ENCODE assay signal across 19 cellular contexts in the genomic region with DNA sequence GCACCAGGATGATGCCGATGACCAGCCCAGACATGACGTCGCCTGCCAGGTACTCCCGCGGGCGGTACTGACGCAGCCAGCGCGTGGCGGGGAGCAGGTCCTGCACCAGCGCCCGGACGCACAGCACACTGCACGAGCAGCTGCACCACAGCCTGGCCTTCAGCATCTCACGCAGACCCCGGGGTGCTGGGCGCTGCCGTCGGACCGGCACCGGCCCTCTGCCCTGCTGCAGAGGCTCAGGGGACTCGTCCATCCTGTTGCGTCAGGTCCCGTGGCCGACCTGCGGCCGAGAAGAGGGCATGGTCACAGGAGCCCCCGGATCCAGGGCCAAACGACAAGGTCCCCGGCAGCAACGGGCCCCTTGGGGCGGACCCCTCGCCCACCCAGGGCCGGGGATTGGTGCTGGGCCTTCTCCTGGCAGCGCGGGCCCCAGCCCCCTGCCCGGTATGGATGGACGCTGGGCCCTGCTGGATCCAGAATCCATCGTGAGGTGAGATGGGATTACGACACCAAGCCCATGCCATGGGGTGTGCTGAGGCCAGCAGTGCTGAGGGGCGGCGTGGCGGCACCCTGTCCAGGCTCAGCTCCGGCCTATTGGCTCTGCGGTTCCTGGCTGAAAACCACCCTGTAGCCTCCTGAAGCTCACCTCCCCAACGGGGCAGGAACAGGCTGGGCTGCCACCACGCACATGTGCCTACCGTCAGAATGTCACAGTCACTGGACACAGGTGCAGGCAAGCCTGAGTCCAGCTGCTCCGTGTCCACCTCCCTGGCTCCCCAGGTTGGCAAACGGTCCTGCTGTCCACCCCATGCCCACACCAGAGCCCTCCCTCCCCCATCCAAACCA. TPM values are rescaled to one million over a fixed set of nuclear protein-coding genes. Genes with fewer than 3 reads are reported as not detected.
DNase-seq lines count a peak whose midpoint lies in the region; ATAC-seq, FAIRE-seq and TF ChIP-seq lines count a peak whose summit lies in the region.
"Had no signal": no experiment of that assay in that cellular context is flagged by ENCODE, and none has a peak within 500 bp of the region (broad histone marks: within the 10 kb centered on the region; RNA-seq: fewer than 3 reads in every experiment).

No MANE protein-coding gene starts in this region.

- no peak overlapping the region for H3K4me3 Mint-ChIP-seq in WTC11
- H3K4me3 Mint-ChIP-seq: neural progenitor cell had no signal

- H3K4me2 ChIP-seq in OCI-LY1 (ENCODE audit: low read length) (peak overlapping the region; percentile 68; the same call in 1 of the 2 replicates), endothelial cell of umbilical vein (ENCODE audit: insufficient read depth, low read length) (no peak overlapping the region), parathyroid adenoma (ENCODE audit: low read length) (peak overlapping the region; percentile 78)
- H3K4me2 ChIP-seq: neural progenitor cell had no signal

- H3K9me3 ChIP-seq in OCI-LY1 (ENCODE audit: low read length) (no peaks in the 10 kb centered on the region), endothelial cell of umbilical vein (replicated peaks; ENCODE audit: control insufficient read depth, insufficient read depth, low read length) (no peaks in the 10 kb centered on the region), parathyroid adenoma (ENCODE audit: control insufficient read depth, low read length) (no peaks in the 10 kb centered on the region)
- H3K9me3 ChIP-seq: right atrium auricular region, testis had no signal

- intact Hi-C loops in endothelial cell of umbilical vein (cut with micrococcal nuclease) = no loop called here

- POLR2A ChIA-PET in endothelial cell of umbilical vein (lab: Charles Lee) = no interaction called here
- POLR2A ChIA-PET in WTC11 (lab: Charles Lee) = no interaction called here

- H3K9me2 ChIP-seq in OCI-LY1 (ENCODE audit: low read depth, low read length) = no peaks in the 10 kb centered on the region

- no peak for DNase-seq in endothelial cell of umbilical vein (ENCODE audit: low read depth, low spot score)
- no peak for DNase-seq in activated naive CD4-positive, alpha-beta T cell treated with anti-CD3 and anti-CD28 coated beads, Interleukin-2, amount 50 U/mL, for 16 hours
- DNase-seq in WTC11 (ENCODE audit: low spot score) = no peak
- DNase-seq: activated CD4-positive, alpha-beta T cell treated with anti-CD3 and anti-CD28 coated beads, Interleukin-2, amount 50 U/mL, for 4 hours; DMS79; foreskin keratinocyte; MM.1S; NCI-H2029; NCI-H524; stimulated activated CD4-positive, alpha-beta T cell treated with anti-CD3 and anti-CD28 coated beads, Interleukin-1b, Interleukin-23, amount 100 ng/mL, for 48 hours; testis had no signal

- H3K4me1 Mint-ChIP-seq in WTC11 = no peaks in the 10 kb centered on the region

- no peak for FAIRE-seq in endothelial cell of umbilical vein (lab: Jason Lieb, UNC)
- FAIRE-seq: endometrium, GM18507 had no signal

- no peaks in the 10 kb centered on the region for H3F3A ChIP-seq in OCI-LY1 (ENCODE audit: insufficient read depth, low read length)

- H3K4me1 ChIP-seq in OCI-LY1 (ENCODE audit: insufficient read depth, low read length, severe bottlenecking) (peaks cover 30% of the 10 kb centered on the region), endothelial cell of umbilical vein (ENCODE audit: control insufficient read depth, extremely low read depth, insufficient read depth, low read length) (peaks cover 3% of the 10 kb centered on the region), parathyroid adenoma (peaks cover 9% of the 10 kb centered on the region)
- H3K4me1 ChIP-seq: foreskin keratinocyte, neural progenitor cell had no signal

- no TSS peak for BruUV-seq in endothelial cell of umbilical vein (replicated peaks; lab: Mats Ljungman, UMichigan)

- dilution Hi-C loops in endothelial cell of umbilical vein (cut with MboI; ENCODE audit: extremely low pct_ligation_motif_present, low sequenced_read_pairs) = no loop called here

- H3K4me3 ChIP-seq in OCI-LY1 (ENCODE audit: low read depth, low read length, poor library complexity, severe bottlenecking) = peak overlapping the region; percentile 52
- H3K4me3 ChIP-seq in endothelial cell of umbilical vein (replicated peaks in 1 of 3; ENCODE audit: insufficient read depth in 1 of 3, low read depth in 1 of 3, low read length in 3 of 3) = no peak overlapping the region
- H3K4me3 ChIP-seq in parathyroid adenoma (ENCODE audit: low read depth, low read length) = no peak overlapping the region
- H3K4me3 ChIP-seq: neural progenitor cell, right atrium auricular region, testis had no signal

- TF ChIP-seq POLR2A in endothelial cell of umbilical vein (IDR thresholded peaks at IDR 0.05; ENCODE audit: low read depth, low read length) = no peak

- no peak overlapping the region for H3K27ac Mint-ChIP-seq in WTC11
- H3K27ac Mint-ChIP-seq: neural progenitor cell had no signal

- no peaks in the 10 kb centered on the region for H3K36me3 Mint-ChIP-seq in WTC11
- H3K36me3 Mint-ChIP-seq: neural progenitor cell had no signal

- H3K27ac ChIP-seq in OCI-LY1 (ENCODE audit: low read depth, low read length, poor library complexity, severe bottlenecking) (no peak overlapping the region), endothelial cell of umbilical vein (ENCODE audit: insufficient read depth, low read depth, low read length) (peak overlapping the region; percentile 55), parathyroid adenoma (no peak overlapping the region)
- H3K27ac ChIP-seq: foreskin keratinocyte, neural progenitor cell, right atrium auricular region, testis had no signal

- no peaks in the 10 kb centered on the region for H3K9me3 Mint-ChIP-seq in WTC11
- H3K9me3 Mint-ChIP-seq: neural progenitor cell had no signal

- H3K36me3 ChIP-seq in OCI-LY1 (ENCODE audit: insufficient read depth, low read length) (no peaks in the 10 kb centered on the region), endothelial cell of umbilical vein (ENCODE audit: control insufficient read depth in 2 of 2, extremely low read depth in 1 of 2, insufficient read depth in 2 of 2, low read length in 2 of 2) (peaks cover 0 to 2% of the 10 kb centered on the region in 2 experiments), parathyroid adenoma (ENCODE audit: control insufficient read depth, insufficient read depth, low read length) (no peaks in the 10 kb centered on the region)
- H3K36me3 ChIP-seq: neural progenitor cell, right atrium auricular region had no signal

- H2AFZ ChIP-seq in OCI-LY1 (ENCODE audit: low read length) = no peak overlapping the region
- H2AFZ ChIP-seq in endothelial cell of umbilical vein (ENCODE audit: low read depth, low read length) = no peak overlapping the region
- H2AFZ ChIP-seq in parathyroid adenoma = no peak overlapping the region
- H2AFZ ChIP-seq: neural progenitor cell had no signal

- no peaks in the 10 kb centered on the region for H3K9me1 ChIP-seq in endothelial cell of umbilical vein (replicated peaks; ENCODE audit: control insufficient read depth, extremely low read depth, insufficient read depth, low read length)

- H3K27me3 Mint-ChIP-seq in WTC11 (ENCODE audit: low read depth) = peaks cover 16% of the 10 kb centered on the region

- no peak overlapping the region; the same call in 1 of the 2 replicates for H3K9ac ChIP-seq in OCI-LY1 (ENCODE audit: low read length)
- peak overlapping the region; percentile 13 for H3K9ac ChIP-seq in endothelial cell of umbilical vein (replicated peaks; ENCODE audit: extremely low read depth, insufficient read depth, low read length)
- H3K9ac ChIP-seq in parathyroid adenoma = no peak overlapping the region
- H3K9ac ChIP-seq: neural progenitor cell had no signal

- no peaks in the 10 kb centered on the region for H3K27me3 ChIP-seq in OCI-LY1 (ENCODE audit: insufficient read depth, low read length)
- H3K27me3 ChIP-seq in endothelial cell of umbilical vein (ENCODE audit: control insufficient read depth in 2 of 2, insufficient read depth in 2 of 2, low read length in 2 of 2) = peaks cover 3% of the 10 kb centered on the region in 2 experiments
- H3K27me3 ChIP-seq in parathyroid adenoma (ENCODE audit: control insufficient read depth, insufficient read depth, low read length) = no peaks in the 10 kb centered on the region
- H3K27me3 ChIP-seq: right atrium auricular region, testis had no signal

- H3K79me2 ChIP-seq in OCI-LY1 (ENCODE audit: insufficient read depth, low read length) = no peaks in the 10 kb centered on the region
- H3K79me2 ChIP-seq in endothelial cell of umbilical vein (ENCODE audit: control insufficient read depth, insufficient read depth, low read length) = no peaks in the 10 kb centered on the region
- H3K79me2 ChIP-seq in parathyroid adenoma = no peaks in the 10 kb centered on the region

- CTCF ChIA-PET in endothelial cell of umbilical vein (lab: Charles Lee) = interaction anchor here (1.1 to 1.6 kb wide), 2 partner anchors 12 to 101 kb away, joined by 3 read pairs; no protein-coding TSS in a partner anchor
- CTCF ChIA-PET in WTC11 (lab: Charles Lee) = no interaction called here

- TF ChIP-seq CTCF in OCI-LY1 (IDR thresholded peaks at IDR 0.05; ENCODE audit: low read length) (no peak), endothelial cell of umbilical vein (IDR thresholded peaks at IDR 0.05; ENCODE audit: extremely low read depth in 1 of 2, insufficient read depth in 1 of 2, low read depth in 1 of 2, low read length in 2 of 2) (no peak), parathyroid adenoma (IDR thresholded peaks at IDR 0.05) (no peak), WTC11 (IDR thresholded peaks at IDR 0.05) (no peak)

- H4K20me1 ChIP-seq in OCI-LY1 (ENCODE audit: insufficient read depth, low read length) (no peaks in the 10 kb centered on the region), endothelial cell of umbilical vein (replicated peaks; ENCODE audit: control insufficient read depth, extremely low read depth, insufficient read depth, low read length) (no peaks in the 10 kb centered on the region)

- no peak for ATAC-seq in HG03571 (IDR thresholded peaks at IDR 0.05; ENCODE audit: unreplicated experiment)
- ATAC-seq in WTC11 = no peak
- ATAC-seq: foreskin keratinocyte had no signal

RNA-seq across cellular contexts. Expression of gene SLC26A1, which starts 1.5 kb away (rescaled TPM):
- 0.32 TPM in 1 of 2 replicates, not detected in the other for total RNA-seq in endothelial cell of umbilical vein
- 0.06 and 0.10 TPM in 2 replicates for polyA plus RNA-seq in endothelial cell of umbilical vein
- polyA plus RNA-seq in endothelial cell of umbilical vein (2011; cell fraction: cytosol; rRNA removed) = 0.07 TPM in 1 of 2 replicates, not detected in the other
- polyA plus RNA-seq in endothelial cell of umbilical vein (2011; cell fraction: nucleus; rRNA removed) = 0.14 TPM in 1 of 2 replicates, not detected in the other
- 1.00 and 1.9 TPM in 2 replicates for polyA plus RNA-seq in endothelial cell of umbilical vein (2012)
- polyA minus RNA-seq in endothelial cell of umbilical vein = not detected in 2 replicates
- polyA minus RNA-seq in endothelial cell of umbilical vein (2011; cell fraction: cytosol; rRNA and poly(A)+ RNA removed) = 0.41 TPM
- not detected in 2 replicates for polyA minus RNA-seq in endothelial cell of umbilical vein (2011; cell fraction: nucleus; rRNA and poly(A)+ RNA removed)
- 0.14 to 0.85 TPM (median 0.25 TPM) in 3 replicates for total RNA-seq in WTC11 (2021)
- total RNA-seq: foreskin keratinocyte, right atrium auricular region had no signal
- polyA plus RNA-seq: BJ, foreskin keratinocyte had no signal

RNA-seq across cellular contexts. Expression of gene IDUA, which starts 4.8 kb away (rescaled TPM):
- total RNA-seq in endothelial cell of umbilical vein (29.2 and 34.1 TPM in 2 replicates), WTC11 (2021) (8.5 to 9.7 TPM (median 8.7 TPM) in 3 replicates)
- 19.1 and 23.6 TPM in 2 replicates for polyA plus RNA-seq in endothelial cell of umbilical vein
- 3.3 and 4.2 TPM in 2 replicates for polyA plus RNA-seq in endothelial cell of umbilical vein (2011; cell fraction: cytosol; rRNA removed)
- polyA plus RNA-seq in endothelial cell of umbilical vein (2011; cell fraction: nucleus; rRNA removed) = 73.4 and 129 TPM in 2 replicates
- 10.2 and 16.5 TPM in 2 replicates for polyA plus RNA-seq in endothelial cell of umbilical vein (2012)
- polyA minus RNA-seq in endothelial cell of umbilical vein = 9.5 and 14.7 TPM in 2 replicates
- polyA minus RNA-seq in endothelial cell of umbilical vein (2011; cell fraction: cytosol; rRNA and poly(A)+ RNA removed) = 1.6 TPM
- polyA minus RNA-seq in endothelial cell of umbilical vein (2011; cell fraction: nucleus; rRNA and poly(A)+ RNA removed) = 10.7 and 32.5 TPM in 2 replicates

RNA-seq across cellular contexts. Expression of gene DGKQ, which starts 18.3 kb away (rescaled TPM):
- 20.2 and 20.4 TPM in 2 replicates for total RNA-seq in endothelial cell of umbilical vein
- polyA plus RNA-seq in endothelial cell of umbilical vein = 15.8 and 18.3 TPM in 2 replicates
- 7.2 and 12.3 TPM in 2 replicates for polyA plus RNA-seq in endothelial cell of umbilical vein (2011; cell fraction: cytosol; rRNA removed)
- polyA plus RNA-seq in endothelial cell of umbilical vein (2011; cell fraction: nucleus; rRNA removed) = 64.3 and 74.9 TPM in 2 replicates
- polyA plus RNA-seq in endothelial cell of umbilical vein (2012) = 9.3 and 13.6 TPM in 2 replicates
- 8.7 and 12.7 TPM in 2 replicates for polyA minus RNA-seq in endothelial cell of umbilical vein
- polyA minus RNA-seq in endothelial cell of umbilical vein (2011; cell fraction: cytosol; rRNA and poly(A)+ RNA removed) = 1.8 TPM
- polyA minus RNA-seq in endothelial cell of umbilical vein (2011; cell fraction: nucleus; rRNA and poly(A)+ RNA removed) = 12.3 and 21.8 TPM in 2 replicates
- 15.7 to 19.3 TPM (median 16.9 TPM) in 3 replicates for total RNA-seq in WTC11 (2021)

RNA-seq across cellular contexts. Expression of gene FGFRL1, which starts 19.8 kb away (rescaled TPM):
- total RNA-seq in endothelial cell of umbilical vein (33.3 and 34.8 TPM in 2 replicates), WTC11 (2021) (25.9 to 30.6 TPM (median 27.3 TPM) in 3 replicates)
- polyA plus RNA-seq in endothelial cell of umbilical vein = 74.6 and 88.8 TPM in 2 replicates
- 73.5 and 75.3 TPM in 2 replicates for polyA plus RNA-seq in endothelial cell of umbilical vein (2011; cell fraction: cytosol; rRNA removed)
- 26.9 and 32.1 TPM in 2 replicates for polyA plus RNA-seq in endothelial cell of umbilical vein (2011; cell fraction: nucleus; rRNA removed)
- 35.4 and 45.4 TPM in 2 replicates for polyA plus RNA-seq in endothelial cell of umbilical vein (2012)
- polyA minus RNA-seq in endothelial cell of umbilical vein = 115 and 131 TPM in 2 replicates
- 17.3 TPM for polyA minus RNA-seq in endothelial cell of umbilical vein (2011; cell fraction: cytosol; rRNA and poly(A)+ RNA removed)
- polyA minus RNA-seq in endothelial cell of umbilical vein (2011; cell fraction: nucleus; rRNA and poly(A)+ RNA removed) = 19.3 and 20.6 TPM in 2 replicates

RNA-seq across cellular contexts. Expression of gene TMEM175, which starts 59.4 kb away (rescaled TPM):
- 16.5 and 21.9 TPM in 2 replicates for total RNA-seq in endothelial cell of umbilical vein
- 80.1 and 83.0 TPM in 2 replicates for polyA plus RNA-seq in endothelial cell of umbilical vein
- polyA plus RNA-seq in endothelial cell of umbilical vein (2011; cell fraction: cytosol; rRNA removed) = 19.7 and 23.0 TPM in 2 replicates
- 121 and 134 TPM in 2 replicates for polyA plus RNA-seq in endothelial cell of umbilical vein (2011; cell fraction: nucleus; rRNA removed)
- 15.5 and 22.7 TPM in 2 replicates for polyA plus RNA-seq in endothelial cell of umbilical vein (2012)
- 38.9 and 41.1 TPM in 2 replicates for polyA minus RNA-seq in endothelial cell of umbilical vein
- polyA minus RNA-seq in endothelial cell of umbilical vein (2011; cell fraction: cytosol; rRNA and poly(A)+ RNA removed) = 3.5 TPM
- 24.0 and 24.6 TPM in 2 replicates for polyA minus RNA-seq in endothelial cell of umbilical vein (2011; cell fraction: nucleus; rRNA and poly(A)+ RNA removed)
- 6.4 to 10.6 TPM (median 9.2 TPM) in 3 replicates for total RNA-seq in WTC11 (2021)
